In the genomic region with DNA sequence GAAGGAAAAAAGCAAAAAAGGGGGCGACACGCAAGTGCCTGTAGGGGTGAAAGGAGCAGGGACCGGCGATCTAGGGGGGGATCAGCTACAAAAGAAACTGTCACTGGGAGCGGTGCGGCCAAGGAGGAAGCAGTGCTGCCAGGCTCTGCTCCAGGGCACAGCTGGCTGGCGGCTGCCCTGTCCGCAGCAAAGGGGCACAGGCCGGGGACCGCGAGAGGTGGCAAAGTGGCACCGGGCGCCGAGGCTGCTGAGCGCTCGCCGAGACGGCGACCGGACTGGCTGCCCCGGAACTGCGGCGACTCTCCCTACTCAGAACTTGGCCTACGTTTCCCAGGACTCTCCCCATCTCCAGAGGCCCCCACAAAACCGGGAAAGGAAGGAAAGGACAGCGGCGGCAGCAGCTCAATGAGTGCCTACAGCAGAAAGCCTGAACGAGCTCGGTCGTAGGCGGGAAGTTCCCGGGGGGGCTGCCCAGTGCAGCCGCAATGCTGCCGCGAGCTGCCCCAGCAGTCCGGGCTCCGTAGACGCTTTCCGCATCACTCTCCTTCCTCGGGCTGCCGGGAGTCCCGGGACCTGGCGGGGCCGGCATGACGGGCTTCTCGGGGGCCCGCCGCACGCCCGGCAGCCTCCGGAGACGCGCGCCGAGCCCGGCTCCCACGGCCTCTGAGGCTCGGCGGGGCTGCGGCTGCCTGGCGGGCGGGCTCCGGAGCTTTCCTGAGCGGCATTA, we compare ENCODE assay signal across 8 cellular contexts. TPM values are rescaled to one million over a fixed set of nuclear protein-coding genes. Genes with fewer than 3 reads are reported as not detected.
A peak's percentile ranks its signal among the peaks of the same experiment; 100 is the strongest.
DNase-seq lines count a peak whose midpoint lies in the region; ATAC-seq and TF ChIP-seq lines count a peak whose summit lies in the region.

No MANE protein-coding gene starts in this region.

- no peak overlapping the region for H3K9ac ChIP-seq in HUES6 (ENCODE audit: low read length)

- H3K36me3 ChIP-seq in DOHH2 (ENCODE audit: control insufficient read depth, low read length) (peaks cover 54% of the 10 kb centered on the region), HUES6 (ENCODE audit: control insufficient read depth, insufficient read depth, low read length) (no peaks in the 10 kb centered on the region), WERI-Rb-1 (peaks cover 51% of the 10 kb centered on the region), left lung (no peaks in the 10 kb centered on the region)

- peak overlapping the region; percentile 91 for H3K4me3 ChIP-seq in DOHH2 (ENCODE audit: low read length)
- peak overlapping the region; percentile 78 for H3K4me3 ChIP-seq in HUES6 (ENCODE audit: low read depth, low read length)
- peak overlapping the region; percentile 90 for H3K4me3 ChIP-seq in WERI-Rb-1 (ENCODE audit: low read depth, low read length)
- peak overlapping the region; percentile 71 to 88 for H3K4me3 ChIP-seq in left lung

- peak; percentile 12 for ATAC-seq in GM21390 (IDR thresholded peaks at IDR 0.05; ENCODE audit: unreplicated experiment)
- ATAC-seq in left lung, result peak; percentile 41

- H3K9me3 ChIP-seq in DOHH2 (ENCODE audit: control insufficient read depth, insufficient read depth, low read length) (no peaks in the 10 kb centered on the region), HUES6 (ENCODE audit: control insufficient read depth, insufficient read depth, low read depth, low read length) (no peaks in the 10 kb centered on the region), WERI-Rb-1 (ENCODE audit: severe bottlenecking) (no peaks in the 10 kb centered on the region), left lung (no peaks in the 10 kb centered on the region)

- peak overlapping the region; percentile 83 for H3K4me2 ChIP-seq in DOHH2 (ENCODE audit: low read length)

- CTCF ChIA-PET in HEK293T (lab: Yijun Ruan, JAX), result interaction anchor here (0.7 kb wide), 1 partner anchor 273 kb away, joined by 3 read pairs; no protein-coding TSS in a partner anchor

- intact Hi-C loops in left lung (cut with DNase I), result no loop called here

- DNase-seq in WERI-Rb-1 (peak; percentile 53), left lung (peak; percentile 66 to 93), HEK293T (ENCODE audit: extremely low spot score) (no peak)
- peak; percentile 38 to 41 for DNase-seq in stimulated activated CD4-positive, alpha-beta T cell treated with anti-CD3 and anti-CD28 coated beads, Interleukin-4, amount 100 ng/mL, for 4 hours

- no peaks in the 10 kb centered on the region for H4K20me1 ChIP-seq in DOHH2 (ENCODE audit: control insufficient read depth, insufficient read depth, low read depth, low read length)

- H3K4me1 ChIP-seq in DOHH2 (ENCODE audit: control insufficient read depth, low read length) (peaks cover 30% of the 10 kb centered on the region), HUES6 (ENCODE audit: control insufficient read depth, insufficient read depth, low read length) (peaks cover 13% of the 10 kb centered on the region; the same call in 1 of the 2 replicates), left lung (peaks cover 0 to 27% of the 10 kb centered on the region in 2 donors)

- TF ChIP-seq CTCF in DOHH2 (IDR thresholded peaks at IDR 0.05; ENCODE audit: low read depth, low read length, poor library complexity, severe bottlenecking) (no peak), WERI-Rb-1 (IDR thresholded peaks at IDR 0.05; ENCODE audit: low read depth, low read length) (no peak), left lung (IDR thresholded peaks at IDR 0.05) (no peak)

- H3K27ac ChIP-seq in DOHH2 (ENCODE audit: low read depth, low read length) (peak overlapping the region; percentile 97), HUES6 (ENCODE audit: low read depth, low read length) (no peak overlapping the region), WERI-Rb-1 (peak overlapping the region; percentile 99), cingulate gyrus (ENCODE audit: low read depth, low read length) (peak overlapping the region; percentile 88), left lung (peak overlapping the region; percentile 97)

- peaks cover 23% of the 10 kb centered on the region for H3F3A ChIP-seq in DOHH2 (ENCODE audit: control insufficient read depth, insufficient read depth)

- H3K9me2 ChIP-seq in DOHH2 (replicated peaks; ENCODE audit: control insufficient read depth, low read length), result no peaks in the 10 kb centered on the region

- no peaks in the 10 kb centered on the region for H3K27me3 ChIP-seq in DOHH2 (ENCODE audit: control insufficient read depth, low read length)
- peaks cover 97% of the 10 kb centered on the region for H3K27me3 ChIP-seq in HUES6 (ENCODE audit: control insufficient read depth, insufficient read depth, low read length)
- H3K27me3 ChIP-seq in WERI-Rb-1 (ENCODE audit: insufficient read depth, low read depth, severe bottlenecking), result no peaks in the 10 kb centered on the region
- no peaks in the 10 kb centered on the region for H3K27me3 ChIP-seq in left lung

- H3K79me2 ChIP-seq in DOHH2 (ENCODE audit: control insufficient read depth, low read length), result peaks cover 77% of the 10 kb centered on the region

- POLR2A ChIA-PET in HEK293T (lab: Yijun Ruan, JAX), result interaction anchor here (0.7 to 7.1 kb wide), 10 partner anchors 9 to 269 kb away, joined by 3 to 97 read pairs (median 4); a partner anchor contains a TSS

TF ChIP-seq in HEK293T, 16 proteins besides CTCF, POLR2A, EP300 and RAD21:
- TF ChIP-seq BHLHE40 (IDR thresholded peaks at IDR 0.05; ENCODE audit: borderline replicate concordance) (no peak), SUZ12 (IDR thresholded peaks at IDR 0.05) (no peak), HDGF (IDR thresholded peaks at IDR 0.05; ENCODE audit: borderline replicate concordance) (no peak), FOXA1 (IDR thresholded peaks at IDR 0.05) (no peak), ELF4 (IDR thresholded peaks at IDR 0.05) (no peak), ZNF384 (IDR thresholded peaks at IDR 0.05) (no peak), FOXK2 (IDR thresholded peaks at IDR 0.05) (no peak), TARDBP (IDR thresholded peaks at IDR 0.05) (no peak), SP1 (IDR thresholded peaks at IDR 0.05) (no peak), FOXM1 (IDR thresholded peaks at IDR 0.05; ENCODE audit: borderline replicate concordance) (no peak), L3MBTL2 (conservative IDR thresholded peaks at IDR 0.05) (no peak), CTBP1 (IDR thresholded peaks at IDR 0.05; ENCODE audit: borderline replicate concordance) (no peak), NFRKB (IDR thresholded peaks at IDR 0.05) (no peak), ARNT (IDR thresholded peaks at IDR 0.05) (no peak), LEF1 (IDR thresholded peaks at IDR 0.05; ENCODE audit: borderline replicate concordance) (no peak)
- TF ChIP-seq, protein P1, sequence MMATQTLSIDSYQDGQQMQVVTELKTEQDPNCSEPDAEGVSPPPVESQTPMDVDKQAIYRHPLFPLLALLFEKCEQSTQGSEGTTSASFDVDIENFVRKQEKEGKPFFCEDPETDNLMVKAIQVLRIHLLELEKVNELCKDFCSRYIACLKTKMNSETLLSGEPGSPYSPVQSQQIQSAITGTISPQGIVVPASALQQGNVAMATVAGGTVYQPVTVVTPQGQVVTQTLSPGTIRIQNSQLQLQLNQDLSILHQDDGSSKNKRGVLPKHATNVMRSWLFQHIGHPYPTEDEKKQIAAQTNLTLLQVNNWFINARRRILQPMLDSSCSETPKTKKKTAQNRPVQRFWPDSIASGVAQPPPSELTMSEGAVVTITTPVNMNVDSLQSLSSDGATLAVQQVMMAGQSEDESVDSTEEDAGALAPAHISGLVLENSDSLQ (IDR thresholded peaks at IDR 0.05), result no peak

RNA-seq across cellular contexts. Expression of a gene that starts 1.0 kb away (rescaled TPM):
- total RNA-seq in left lung, result 10 to 100 TPM; 12.3 to 16.4 TPM

RNA-seq across cellular contexts. Expression of a gene that starts 9.0 kb away (rescaled TPM):
- 10 to 100 TPM; 47.4 to 58.3 TPM for total RNA-seq in left lung
